In genomic region chr19:11987405-11988231, GRCh38 we compare ENCODE assay signal across 8 cellular contexts. TPM values are rescaled to one million over a fixed set of nuclear protein-coding genes. Genes with fewer than 3 reads are reported as not detected.
DNase-seq lines count a peak whose midpoint lies in the region; ATAC-seq and TF ChIP-seq lines count a peak whose summit lies in the region.

No MANE protein-coding gene starts in this region.

- peaks cover 5% of the 10 kb centered on the region for H4K20me1 ChIP-seq in OCI-LY7 (ENCODE audit: insufficient read depth, low read length)

- WGBS in esophagus muscularis mucosa = under 1% methylated on average over 26 of the region's 52 CpGs

- BruUV-seq in OCI-LY7 (replicated peaks; lab: Mats Ljungman, UMichigan) = TSS peak; percentile 99

- peak overlapping the region; percentile 88 for H3K9ac ChIP-seq in HUES48 (ENCODE audit: low read depth, low read length)

- peak overlapping the region; percentile 30 for H2AFZ ChIP-seq in OCI-LY7 (ENCODE audit: low read length)

- peak overlapping the region; percentile 86 to 98 (median 98) for H3K4me3 Mint-ChIP-seq in CD4-positive, CD25-positive, alpha-beta regulatory T cell

- peaks cover 47% of the 10 kb centered on the region for H3K79me2 ChIP-seq in OCI-LY7 (ENCODE audit: insufficient read depth, low read depth, low read length)

- peak overlapping the region; percentile 84 for H3K27ac ChIP-seq in CD4-positive, CD25-positive, alpha-beta regulatory T cell (ENCODE audit: insufficient read depth, low read length, poor library complexity, severe bottlenecking)
- H3K27ac ChIP-seq in HUES48 (ENCODE audit: low read depth, low read length) = peak overlapping the region; percentile 95
- peak overlapping the region; percentile 88 for H3K27ac ChIP-seq in OCI-LY7 (ENCODE audit: low read depth, low read length, poor library complexity, severe bottlenecking)
- H3K27ac ChIP-seq in esophagus muscularis mucosa (replicated peaks in 1 of 4) = peak overlapping the region; percentile 95 to 96 (median 95)
- peak overlapping the region; percentile 83 for H3K27ac ChIP-seq in muscle layer of duodenum (ENCODE audit: low read length)

- TF ChIP-seq EP300 in esophagus muscularis mucosa (IDR thresholded peaks at IDR 0.05) = no peak

- ATAC-seq in CD4-positive, CD25-positive, alpha-beta regulatory T cell (ENCODE audit: low read depth in 2 of 2) = peak; percentile 93 to 94
- peak; percentile 88 for ATAC-seq in GM19463 (IDR thresholded peaks at IDR 0.05; ENCODE audit: unreplicated experiment)

- peaks cover 0 to 11% (median 0%) of the 10 kb centered on the region in 7 donors for H3K9me3 Mint-ChIP-seq in CD4-positive, CD25-positive, alpha-beta regulatory T cell

- H3K9me2 ChIP-seq in OCI-LY7 (ENCODE audit: insufficient read depth, low read length) = no peaks in the 10 kb centered on the region

- H3K4me3 ChIP-seq in CD4-positive, CD25-positive, alpha-beta regulatory T cell (ENCODE audit: low read depth, low read length) = peak overlapping the region; percentile 89
- H3K4me3 ChIP-seq in HUES48 (ENCODE audit: low read depth, low read length) (peak overlapping the region; percentile 92), OCI-LY7 (ENCODE audit: low read depth, low read length, poor library complexity, severe bottlenecking) (peak overlapping the region; percentile 96), esophagus muscularis mucosa (peak overlapping the region; percentile 81 to 95 (median 92)), muscle layer of duodenum (ENCODE audit: low read depth in 1 of 2, low read length in 2 of 2) (peak overlapping the region; percentile 88 to 91)

- POLR2A ChIA-PET in OCI-LY7 (lab: Charles Lee) = interaction anchor here (0.7 to 1.4 kb wide), 4 partner anchors 23 to 100 kb away, joined by 3 to 4 read pairs (median 3); partner anchors contain the start of genes ZNF69, ZNF700 and ZNF763

- no peaks in the 10 kb centered on the region for H3K27me3 ChIP-seq in CD4-positive, CD25-positive, alpha-beta regulatory T cell (ENCODE audit: control insufficient read depth, insufficient read depth, low read length)
- no peaks in the 10 kb centered on the region for H3K27me3 ChIP-seq in HUES48 (ENCODE audit: control insufficient read depth, insufficient read depth, low read length)
- no peaks in the 10 kb centered on the region for H3K27me3 ChIP-seq in esophagus muscularis mucosa
- H3K27me3 ChIP-seq in muscle layer of duodenum (ENCODE audit: low read depth, low read length) = no peaks in the 10 kb centered on the region

- peaks cover 8 to 30% (median 19%) of the 10 kb centered on the region in 4 donors for H3K4me1 Mint-ChIP-seq in CD4-positive, CD25-positive, alpha-beta regulatory T cell

- H3K9me3 ChIP-seq in CD4-positive, CD25-positive, alpha-beta regulatory T cell (ENCODE audit: control insufficient read depth in 2 of 2, low read length in 2 of 2) = peaks cover 4% of the 10 kb centered on the region in 2 experiments
- peaks cover 6% of the 10 kb centered on the region for H3K9me3 ChIP-seq in HUES48 (ENCODE audit: control insufficient read depth, insufficient read depth, low read length)
- peaks cover 12% of the 10 kb centered on the region; the same call in 1 of the 2 replicates for H3K9me3 ChIP-seq in OCI-LY7 (ENCODE audit: low read length)
- H3K9me3 ChIP-seq in esophagus muscularis mucosa = no peaks in the 10 kb centered on the region
- H3K9me3 ChIP-seq in muscle layer of duodenum (ENCODE audit: control insufficient read depth in 1 of 2, low read length in 2 of 2) = peaks cover 0 to 2% of the 10 kb centered on the region in 2 donors

- CTCF ChIA-PET in OCI-LY7 (lab: Charles Lee; ENCODE audit: unreplicated experiment) = interaction anchor here (0.6 to 2.2 kb wide), 3 partner anchors 43 to 1979 kb away, joined by 4 to 8 read pairs (median 5); no protein-coding TSS in a partner anchor

- H3K36me3 ChIP-seq in CD4-positive, CD25-positive, alpha-beta regulatory T cell (ENCODE audit: control insufficient read depth, insufficient read depth, low read length) = no peaks in the 10 kb centered on the region
- H3K36me3 ChIP-seq in HUES48 (ENCODE audit: control insufficient read depth, insufficient read depth, low read length) (peaks cover 13% of the 10 kb centered on the region; the same call in 1 of the 2 replicates), OCI-LY7 (ENCODE audit: insufficient read depth, low read length) (peaks cover 23% of the 10 kb centered on the region), esophagus muscularis mucosa (peaks cover 0 to 7% (median 0%) of the 10 kb centered on the region in 4 donors), muscle layer of duodenum (ENCODE audit: control insufficient read depth in 1 of 2, insufficient read depth in 2 of 2, low read length in 2 of 2) (no peaks in the 10 kb centered on the region)

- intact Hi-C loops in OCI-LY7 (cut with micrococcal nuclease; ENCODE audit: unreplicated experiment) = loop anchor here (1.0 to 5.0 kb wide), 5 partner anchors 64 to 190 kb away; partner anchors contain the start of genes ZNF20 and ZNF625
- intact Hi-C loops in esophagus muscularis mucosa (cut with DNase I) = loop anchor here (1.0 to 5.0 kb wide), 2 partner anchors 63 to 190 kb away; partner anchors contain the start of gene ZNF491

- peak overlapping the region; percentile 98 for H3K4me2 ChIP-seq in OCI-LY7 (ENCODE audit: low read length)

- peaks cover 6% of the 10 kb centered on the region for H3K36me3 Mint-ChIP-seq in CD4-positive, CD25-positive, alpha-beta regulatory T cell

- TF ChIP-seq CTCF in OCI-LY7 (conservative IDR thresholded peaks at IDR 0.05; ENCODE audit: low read length) (no peak), esophagus muscularis mucosa (IDR thresholded peaks at IDR 0.05) (peak in 1 of 3 experiments; percentile 19)

- H3K4me1 ChIP-seq in CD4-positive, CD25-positive, alpha-beta regulatory T cell (ENCODE audit: control insufficient read depth, insufficient read depth, low read length, poor library complexity, severe bottlenecking) = peaks cover 13% of the 10 kb centered on the region
- H3K4me1 ChIP-seq in HUES48 (ENCODE audit: control insufficient read depth, insufficient read depth, low read length) = peaks cover 5% of the 10 kb centered on the region; the same call in 1 of the 2 replicates
- H3K4me1 ChIP-seq in OCI-LY7 (ENCODE audit: insufficient read depth, low read length, poor library complexity, severe bottlenecking) = peaks cover 48% of the 10 kb centered on the region
- H3K4me1 ChIP-seq in esophagus muscularis mucosa = peaks cover 0 to 36% (median 21%) of the 10 kb centered on the region in 4 donors
- no peaks in the 10 kb centered on the region for H3K4me1 ChIP-seq in muscle layer of duodenum (ENCODE audit: control insufficient read depth in 1 of 2, insufficient read depth in 2 of 2, low read length in 2 of 2)

- H3K27me3 Mint-ChIP-seq in CD4-positive, CD25-positive, alpha-beta regulatory T cell = peaks cover 4% of the 10 kb centered on the region

- H3K27ac Mint-ChIP-seq in CD4-positive, CD25-positive, alpha-beta regulatory T cell = peak overlapping the region; percentile 89 to 98 (median 97)

- DNase-seq in CD4-positive, CD25-positive, alpha-beta regulatory T cell = peak; percentile 75 to 95 (median 84)
- peak; percentile 96 for DNase-seq in OCI-LY7 (ENCODE audit: low spot score)
- peak; percentile 90 for DNase-seq in activated T-cell treated with anti-CD3 and anti-CD28 coated beads for 48 hours (ENCODE audit: low read depth)
- DNase-seq in esophagus muscularis mucosa (ENCODE audit: extremely low spot score) = peak; percentile 99
- peak; percentile 76 to 88 for DNase-seq in stimulated activated CD8-positive, alpha-beta memory T cell treated with anti-CD3 and anti-CD28 coated beads, Interleukin-7, amount 100 ng/mL, for 1 hour (ENCODE audit: low read depth in 2 of 2)

- peak; percentile 35 for TF ChIP-seq POLR2A in esophagus muscularis mucosa (IDR thresholded peaks at IDR 0.05; ENCODE audit: low read depth)

RNA-seq across cellular contexts. Expression of gene ZNF763, which starts 22.8 kb away (rescaled TPM):
- 3.2 TPM for total RNA-seq in CD4-positive, CD25-positive, alpha-beta regulatory T cell
- polyA plus RNA-seq in CD4-positive, CD25-positive, alpha-beta regulatory T cell = 1 to 10 TPM; 1.9 to 3.0 (median 2.5) TPM
- 2.7 and 2.8 TPM in 2 replicates for total RNA-seq in OCI-LY7 (2014; rRNA removed; shearing (Covaris generic))
- total RNA-seq in OCI-LY7 (2022) (6.2 and 7.7 TPM in 2 replicates), esophagus muscularis mucosa (1 to 10 TPM; 3.3 to 7.5 (median 4.8) TPM)

RNA-seq across cellular contexts. Expression of gene ZNF433, which starts 47.9 kb away (rescaled TPM):
- 0.49 TPM for total RNA-seq in CD4-positive, CD25-positive, alpha-beta regulatory T cell
- polyA plus RNA-seq in CD4-positive, CD25-positive, alpha-beta regulatory T cell = 1 to 10 TPM in 3 of 4 donors, under 1 TPM in 1; 0.61 to 3.3 (median 2.1) TPM
- 1.6 and 1.9 TPM in 2 replicates for total RNA-seq in OCI-LY7 (2014; rRNA removed; shearing (Covaris generic))
- total RNA-seq in OCI-LY7 (2022) (0.76 and 0.89 TPM in 2 replicates), esophagus muscularis mucosa (1 to 10 TPM; 3.0 to 5.4 (median 4.4) TPM)

Comparison
In these comparisons a context has a peak if more than half of its experiments do, and no peak if none do; other contexts are left out.
1. Peak in every context shown above with its lines: DNase-seq, ATAC-seq, H3K4me3 ChIP-seq and H3K27ac ChIP-seq.